ENCODE assay signal across 18 cellular contexts in genomic region chr5:176639981-176640380, GRCh38. TPM values are rescaled to one million over a fixed set of nuclear protein-coding genes. Genes with fewer than 3 reads are reported as not detected.
A peak's percentile ranks its signal among the peaks of the same experiment; 100 is the strongest.
DNase-seq lines count a peak whose midpoint lies in the region; ATAC-seq and TF ChIP-seq lines count a peak whose summit lies in the region.
"Had no signal": no experiment of that assay in that cellular context is flagged by ENCODE, and none has a peak within 500 bp of the region (broad histone marks: within the 10 kb centered on the region; RNA-seq: fewer than 3 reads in every experiment).

No MANE protein-coding gene starts in this region.

- WGBS in testis, 2 donors: 53% methylated on average over 2 to 4 of the region's 4 CpGs

- peaks cover 1% of the 10 kb centered on the region for H3K9me3 Mint-ChIP-seq in Calu3 (ENCODE audit: low read depth, unreplicated experiment)

- no peak overlapping the region for H3K4me3 Mint-ChIP-seq in Calu3 (ENCODE audit: low read depth, unreplicated experiment)
- H3K4me3 Mint-ChIP-seq: effector memory CD8-positive, alpha-beta T cell; neural crest cell had no signal

- H3K9me3 ChIP-seq in testis: no peaks in the 10 kb centered on the region

- H3K27me3 ChIP-seq in testis: no peaks in the 10 kb centered on the region

- TF ChIP-seq CTCF in AG10803 (conservative IDR thresholded peaks at IDR 0.05; ENCODE audit: low read length) (no peak), testis (IDR thresholded peaks at IDR 0.05) (no peak), Calu3 (IDR thresholded peaks at IDR 0.05; ENCODE audit: unreplicated experiment) (no peak)

- TF ChIP-seq POLR2A in testis (IDR thresholded peaks at IDR 0.05): no peak

- intact Hi-C loops in testis (cut with DNase I; ENCODE audit: low total_unique reads): loop anchor here (10.0 kb wide), 1 partner anchor 95 kb away; the partner anchor contains the start of gene CDHR2
- intact Hi-C loops in Calu3 (cut with micrococcal nuclease; ENCODE audit: unreplicated experiment): no loop called here

- no peaks in the 10 kb centered on the region for H3K36me3 ChIP-seq in testis (ENCODE audit: low read depth, missing control alignments)

- peaks cover 8% of the 10 kb centered on the region for H3K4me1 ChIP-seq in testis

- BruUV-seq in Calu3 (replicated peaks; lab: Mats Ljungman, UMichigan): no TSS peak

- CTCF ChIA-PET in Calu3 (lab: Charles Lee): no interaction called here

- no peaks in the 10 kb centered on the region for H3K36me3 Mint-ChIP-seq in Calu3 (ENCODE audit: insufficient read depth, unreplicated experiment)

- H3K27me3 Mint-ChIP-seq in Calu3 (ENCODE audit: unreplicated experiment): peaks cover 41% of the 10 kb centered on the region

- no peak overlapping the region for H3K27ac ChIP-seq in caudate nucleus (ENCODE audit: low read depth, low read length)
- H3K27ac ChIP-seq in testis: no peak overlapping the region
- H3K27ac ChIP-seq: SK-N-MC had no signal

- ATAC-seq in HG03571 (IDR thresholded peaks at IDR 0.05; ENCODE audit: unreplicated experiment) (no peak), GM21619 (IDR thresholded peaks at IDR 0.05; ENCODE audit: unreplicated experiment) (no peak)
- ATAC-seq: effector memory CD8-positive, alpha-beta T cell; GM12878 had no signal

- peak; percentile 80 for DNase-seq in AG10803 (ENCODE audit: low read depth)
- DNase-seq in NCI-H1092 treated with DMSO at 0.1 percent for 48 hours (lab: John Stamatoyannopoulos, UW): peak; percentile 62
- DNase-seq in caudate nucleus (lab: John Stamatoyannopoulos, UW): peak in 52 of 61 donors; percentile 8 to 95 (median 44)
- peak; percentile 42 to 56 for DNase-seq in hippocampal formation (lab: John Stamatoyannopoulos, UW)
- no peak for DNase-seq in testis
- no peak for DNase-seq in Calu3
- DNase-seq: activated CD4-positive, CD25-positive, alpha-beta regulatory T cell; activated T-cell treated with anti-CD3 and anti-CD28 coated beads for 4 hours; effector memory CD8-positive, alpha-beta T cell; H7; NCI-H1105 had no signal

- no peaks in the 10 kb centered on the region for H3K4me1 Mint-ChIP-seq in Calu3 (ENCODE audit: low read depth, unreplicated experiment)
- H3K4me1 Mint-ChIP-seq: neural crest cell had no signal

- H3K4me3 ChIP-seq in AG10803 (ENCODE audit: low read length): no peak overlapping the region
- no peak overlapping the region for H3K4me3 ChIP-seq in testis
- H3K4me3 ChIP-seq: GM12878, SK-N-MC had no signal

- H3K27ac Mint-ChIP-seq in Calu3 (ENCODE audit: unreplicated experiment): no peak overlapping the region
- H3K27ac Mint-ChIP-seq: effector memory CD8-positive, alpha-beta T cell had no signal

RNA-seq across cellular contexts. Expression of gene TSPAN17, which starts 7.3 kb away (rescaled TPM):
- total RNA-seq in testis (10 to 100 TPM; 31.7 to 51.7 TPM), Calu3 (2022) (66.3 and 67.7 TPM in 2 replicates)
- polyA plus RNA-seq in testis (ENCODE audit: insufficient read depth, low read depth, low replicate concordance): 57.0 TPM

RNA-seq across cellular contexts. Expression of gene EIF4E1B, which starts 9.5 kb away (rescaled TPM):
- 1 to 10 TPM in 1 of 2 donors, under 1 TPM in 1; 0.99 to 2.4 TPM for total RNA-seq in testis
- 1.0 TPM for polyA plus RNA-seq in testis (ENCODE audit: insufficient read depth, low read depth, low replicate concordance)
- total RNA-seq in Calu3 (2022): not detected in 2 replicates
- total RNA-seq: GM12878, lower leg skin, neural crest cell, urinary bladder had no signal
- polyA plus RNA-seq: GM12878, urinary bladder had no signal

RNA-seq across cellular contexts. Expression of gene SNCB, which starts 9.6 kb away (rescaled TPM):
- total RNA-seq in testis: under 1 TPM; 0.31 to 0.74 TPM
- polyA plus RNA-seq in testis (ENCODE audit: insufficient read depth, low read depth, low replicate concordance): 0.62 TPM
- not detected in 2 replicates for total RNA-seq in Calu3 (2022)
- total RNA-seq: GM12878, lower leg skin, urinary bladder had no signal

RNA-seq across cellular contexts. Expression of gene GPRIN1, which starts 30.0 kb away (rescaled TPM):
- 1 to 10 TPM; 5.7 to 8.4 TPM for total RNA-seq in testis
- polyA plus RNA-seq in testis (ENCODE audit: insufficient read depth, low read depth, low replicate concordance): 2.5 TPM
- 11.5 and 12.6 TPM in 2 replicates for total RNA-seq in Calu3 (2022)

Comparison
In these comparisons a context has a peak if more than half of its experiments do, and no peak if none do; other contexts are left out.
1. DNase-seq: peak in AG10803 (single experiment), NCI-H1092 treated with DMSO at 0.1 percent for 48 hours (single experiment), caudate nucleus (52 of 61) and hippocampal formation (2 of 2); none in testis (single experiment) and Calu3 (single experiment).